ENCODE assay signal across 8 cellular contexts in genomic region chr17:78360371-78361226, GRCh38. TPM values are rescaled to one million over a fixed set of nuclear protein-coding genes. Genes with fewer than 3 reads are reported as not detected.
DNase-seq lines count a peak whose midpoint lies in the region; ATAC-seq and TF ChIP-seq lines count a peak whose summit lies in the region.

No MANE protein-coding gene starts in this region.

- no peak overlapping the region for H3K27ac ChIP-seq in Karpas-422 (ENCODE audit: low read length)
- H3K27ac ChIP-seq in fibroblast of lung (ENCODE audit: insufficient read depth, low read length), result peak overlapping the region; percentile 93
- peak overlapping the region; percentile 99 for H3K27ac ChIP-seq in naive thymus-derived CD4-positive, alpha-beta T cell (ENCODE audit: low read depth, low read length)

- H3K9me3 ChIP-seq in Karpas-422 (ENCODE audit: low read length) (no peaks in the 10 kb centered on the region), fibroblast of lung (ENCODE audit: control insufficient read depth, insufficient read depth, low read depth, low read length) (no peaks in the 10 kb centered on the region)
- H3K9me3 ChIP-seq in naive thymus-derived CD4-positive, alpha-beta T cell (ENCODE audit: control insufficient read depth in 2 of 3, low read length in 3 of 3), result no peaks in the 10 kb centered on the region

- peak; percentile 97 for TF ChIP-seq CTCF in BJ (IDR thresholded peaks at IDR 0.05; ENCODE audit: insufficient read depth, low read depth, low read length)
- peak; percentile 84 to 91 for TF ChIP-seq CTCF in fibroblast of lung (conservative IDR thresholded peaks at IDR 0.05 in 1 of 2, IDR thresholded peaks at IDR 0.05 in 1 of 2; ENCODE audit: low read depth in 1 of 2, low read length in 2 of 2)

- H4K20me1 ChIP-seq in Karpas-422 (ENCODE audit: insufficient read depth, low read depth, low read length), result peaks cover 17% of the 10 kb centered on the region; the same call in 1 of the 2 replicates
- no peaks in the 10 kb centered on the region for H4K20me1 ChIP-seq in fibroblast of lung (ENCODE audit: control insufficient read depth, extremely low read depth, insufficient read depth, low read length)

- H3K36me3 Mint-ChIP-seq in naive thymus-derived CD4-positive, alpha-beta T cell, result peaks cover 0 to 30% (median 12%) of the 10 kb centered on the region in 5 donors
- H3K36me3 Mint-ChIP-seq in stimulated activated effector memory CD8-positive, alpha-beta T cell treated with anti-CD3 and anti-CD28 coated beads, Interleukin-12 subunit alpha, Interleukin-12 subunit beta, amount 100 ng/mL, for 72 hours, result peaks cover 44% of the 10 kb centered on the region

- peaks cover 0 to 2% (median 0%) of the 10 kb centered on the region in 5 donors for H3K27me3 Mint-ChIP-seq in naive thymus-derived CD4-positive, alpha-beta T cell

- DNase-seq in BJ (ENCODE audit: low read depth), result no peak
- peak; percentile 94 for DNase-seq in Karpas-422
- DNase-seq in RKO (ENCODE audit: low spot score), result peak; percentile 83
- peak; percentile 84 to 90 for DNase-seq in activated T-helper 1 cell treated with anti-CD3 and anti-CD28 coated beads, Interleukin-2, amount 50 U/mL, for 16 hours (ENCODE audit: low read depth in 1 of 2, low spot score in 1 of 2)
- DNase-seq in fibroblast of lung (ENCODE audit: low read depth in 2 of 2), result peak; percentile 72 to 84
- peak; percentile 73 to 98 (median 83) for DNase-seq in naive thymus-derived CD4-positive, alpha-beta T cell
- peak; percentile 99 for DNase-seq in stimulated activated effector memory CD8-positive, alpha-beta T cell treated with anti-CD3 and anti-CD28 coated beads, Interleukin-12 subunit alpha, Interleukin-12 subunit beta, amount 100 ng/mL, for 72 hours (ENCODE audit: low spot score in 2 of 2)

- H3K27ac Mint-ChIP-seq in naive thymus-derived CD4-positive, alpha-beta T cell, result peak overlapping the region; percentile 54 to 97 (median 93)
- peak overlapping the region; percentile 67 for H3K27ac Mint-ChIP-seq in stimulated activated effector memory CD8-positive, alpha-beta T cell treated with anti-CD3 and anti-CD28 coated beads, Interleukin-12 subunit alpha, Interleukin-12 subunit beta, amount 100 ng/mL, for 72 hours

- H3K4me3 ChIP-seq in BJ (ENCODE audit: low read depth, low read length), result peak overlapping the region; percentile 71
- H3K4me3 ChIP-seq in Karpas-422 (ENCODE audit: low read length), result peak overlapping the region; percentile 25; the same call in 1 of the 2 replicates
- H3K4me3 ChIP-seq in fibroblast of lung (replicated peaks in 1 of 4; ENCODE audit: control extremely low read depth in 1 of 4, insufficient read depth in 1 of 4, low read depth in 3 of 4, low read length in 4 of 4), result peak overlapping the region; percentile 46 to 68 (median 58)
- H3K4me3 ChIP-seq in naive thymus-derived CD4-positive, alpha-beta T cell (ENCODE audit: low read length), result peak overlapping the region; percentile 47

- intact Hi-C loops in naive thymus-derived CD4-positive, alpha-beta T cell (cut with micrococcal nuclease), result loop anchor here (1.0 to 5.0 kb wide), 11 partner anchors 17 to 108 kb away; partner anchors contain the start of gene PGS1 (in 2 of the 2)

- H2AFZ ChIP-seq in Karpas-422 (ENCODE audit: low read length) (no peak overlapping the region), fibroblast of lung (ENCODE audit: low read length) (peak overlapping the region; percentile 10)

- H3K36me3 ChIP-seq in BJ (ENCODE audit: control insufficient read depth, insufficient read depth, low read length) (peaks cover 21% of the 10 kb centered on the region), Karpas-422 (ENCODE audit: insufficient read depth, low read length) (no peaks in the 10 kb centered on the region), fibroblast of lung (ENCODE audit: control insufficient read depth, insufficient read depth, low read length) (peaks cover 16% of the 10 kb centered on the region)
- H3K36me3 ChIP-seq in naive thymus-derived CD4-positive, alpha-beta T cell (ENCODE audit: control insufficient read depth in 2 of 3, insufficient read depth in 3 of 3, low read length in 3 of 3), result peaks cover 0 to 28% (median 20%) of the 10 kb centered on the region in 3 experiments

- H3K4me2 ChIP-seq in Karpas-422 (ENCODE audit: low read depth, low read length, poor library complexity, severe bottlenecking) (peak overlapping the region; percentile 42), fibroblast of lung (ENCODE audit: extremely low read depth, insufficient read depth, low read length) (peak overlapping the region; percentile 83)

- H3K4me1 ChIP-seq in Karpas-422 (ENCODE audit: low read length) (peaks cover 23% of the 10 kb centered on the region), fibroblast of lung (ENCODE audit: control insufficient read depth, extremely low read depth, insufficient read depth, low read length) (peaks cover 12% of the 10 kb centered on the region)
- H3K4me1 ChIP-seq in naive thymus-derived CD4-positive, alpha-beta T cell (ENCODE audit: control insufficient read depth in 2 of 2, insufficient read depth in 2 of 2, low read length in 2 of 2), result peaks cover 25 to 28% of the 10 kb centered on the region in 2 donors

- H3K79me2 ChIP-seq in Karpas-422 (ENCODE audit: low read length) (no peaks in the 10 kb centered on the region), fibroblast of lung (ENCODE audit: control insufficient read depth, insufficient read depth, low read length) (peaks cover 40% of the 10 kb centered on the region)

- no peaks in the 10 kb centered on the region for H3K9me3 Mint-ChIP-seq in naive thymus-derived CD4-positive, alpha-beta T cell
- H3K9me3 Mint-ChIP-seq in stimulated activated effector memory CD8-positive, alpha-beta T cell treated with anti-CD3 and anti-CD28 coated beads, Interleukin-12 subunit alpha, Interleukin-12 subunit beta, amount 100 ng/mL, for 72 hours, result no peaks in the 10 kb centered on the region

- POLR2A ChIA-PET in BJ (lab: Charles Lee), result interaction anchor here (1.1 kb wide), 1 partner anchor 35 kb away, joined by 5 read pairs; no protein-coding TSS in a partner anchor
- POLR2A ChIA-PET in naive thymus-derived CD4-positive, alpha-beta T cell (lab: Charles Lee), result interaction anchor here (0.8 to 1.5 kb wide), 5 partner anchors 9 to 109 kb away, joined by 3 to 4 read pairs (median 3); no protein-coding TSS in a partner anchor

- H3K9ac ChIP-seq in Karpas-422 (ENCODE audit: low read length), result no peak overlapping the region
- peak overlapping the region; percentile 93 for H3K9ac ChIP-seq in fibroblast of lung (ENCODE audit: insufficient read depth, low read length)

- no peaks in the 10 kb centered on the region for H3K9me2 ChIP-seq in Karpas-422 (replicated peaks; ENCODE audit: insufficient read depth, low read length)

- H3K27me3 ChIP-seq in BJ (ENCODE audit: control insufficient read depth, insufficient read depth, low read length) (no peaks in the 10 kb centered on the region), Karpas-422 (ENCODE audit: low read length) (peaks cover 3% of the 10 kb centered on the region; the same call in 1 of the 2 replicates), fibroblast of lung (ENCODE audit: control insufficient read depth, insufficient read depth, low read length) (no peaks in the 10 kb centered on the region)
- no peaks in the 10 kb centered on the region for H3K27me3 ChIP-seq in naive thymus-derived CD4-positive, alpha-beta T cell (ENCODE audit: control insufficient read depth in 2 of 2, insufficient read depth in 2 of 2, low read length in 2 of 2)

- peak overlapping the region; percentile 83 to 93 (median 88) for H3K4me3 Mint-ChIP-seq in naive thymus-derived CD4-positive, alpha-beta T cell
- peak overlapping the region; percentile 79 for H3K4me3 Mint-ChIP-seq in stimulated activated effector memory CD8-positive, alpha-beta T cell treated with anti-CD3 and anti-CD28 coated beads, Interleukin-12 subunit alpha, Interleukin-12 subunit beta, amount 100 ng/mL, for 72 hours

- peaks cover 13 to 46% (median 27%) of the 10 kb centered on the region in 7 donors for H3K4me1 Mint-ChIP-seq in naive thymus-derived CD4-positive, alpha-beta T cell
- peaks cover 56% of the 10 kb centered on the region for H3K4me1 Mint-ChIP-seq in stimulated activated effector memory CD8-positive, alpha-beta T cell treated with anti-CD3 and anti-CD28 coated beads, Interleukin-12 subunit alpha, Interleukin-12 subunit beta, amount 100 ng/mL, for 72 hours

- peak; percentile 24 for ATAC-seq in GM21381 (IDR thresholded peaks at IDR 0.05; ENCODE audit: unreplicated experiment)
- ATAC-seq in naive thymus-derived CD4-positive, alpha-beta T cell, result peak; percentile 42
- peak; percentile 59 for ATAC-seq in stimulated activated effector memory CD8-positive, alpha-beta T cell treated with anti-CD3 and anti-CD28 coated beads, Interleukin-12 subunit alpha, Interleukin-12 subunit beta, amount 100 ng/mL, for 72 hours

- CTCF ChIA-PET in BJ (lab: Yijun Ruan, JAX), result interaction anchor here (0.6 to 14.0 kb wide), 29 partner anchors 9 to 348 kb away, joined by 3 to 273 read pairs (median 4); partner anchors contain the start of gene PGS1
- CTCF ChIA-PET in naive thymus-derived CD4-positive, alpha-beta T cell (lab: Charles Lee), result interaction anchor here (0.6 to 2.7 kb wide), 16 partner anchors 17 to 374 kb away, joined by 3 to 10 read pairs (median 4); no protein-coding TSS in a partner anchor

RNA-seq across cellular contexts. Expression of gene SOCS3, which starts 0.7 kb away (rescaled TPM):
- 18.9 and 26.4 TPM in 2 replicates for polyA plus RNA-seq in BJ (2011; rRNA removed)
- polyA minus RNA-seq in BJ (2011; rRNA and poly(A)+ RNA removed), result 27.6 and 39.0 TPM in 2 replicates
- total RNA-seq in Karpas-422 (2014; rRNA removed; shearing (Covaris generic); ENCODE audit: low replicate concordance), result not detected in 2 replicates
- total RNA-seq in fibroblast of lung, result 163 and 185 TPM in 2 replicates
- 52.6 and 87.8 TPM in 2 replicates for polyA plus RNA-seq in fibroblast of lung
- polyA plus RNA-seq in fibroblast of lung (2012), result 59.6 and 94.1 TPM in 2 replicates
- 48.9 and 50.2 TPM in 2 replicates for polyA minus RNA-seq in fibroblast of lung (ENCODE audit: low replicate concordance)
- total RNA-seq in naive thymus-derived CD4-positive, alpha-beta T cell, result 100 to 1,000 TPM in 3 of 5 experiments, 1 to 10 TPM in 2; 8.1 to 281 (median 110) TPM
- 100 to 1,000 TPM in 1 of 2 donors, 10 to 100 TPM in 1; 58.4 to 206 TPM for polyA plus RNA-seq in naive thymus-derived CD4-positive, alpha-beta T cell

RNA-seq across cellular contexts. Expression of gene PGS1, which starts 17.9 kb away (rescaled TPM):
- polyA plus RNA-seq in BJ (2011; rRNA removed) (26.7 and 37.7 TPM in 2 replicates), fibroblast of lung (21.7 and 22.4 TPM in 2 replicates)
- polyA minus RNA-seq in BJ (2011; rRNA and poly(A)+ RNA removed), result 30.8 and 33.3 TPM in 2 replicates
- 15.9 and 33.3 TPM in 2 replicates for total RNA-seq in Karpas-422 (2014; rRNA removed; shearing (Covaris generic); ENCODE audit: low replicate concordance)
- total RNA-seq in fibroblast of lung, result 29.8 and 34.5 TPM in 2 replicates
- polyA plus RNA-seq in fibroblast of lung (2012), result 16.6 and 21.3 TPM in 2 replicates
- polyA minus RNA-seq in fibroblast of lung (ENCODE audit: low replicate concordance), result 27.9 and 37.7 TPM in 2 replicates
- 10 to 100 TPM; 66.6 to 84.3 (median 82.0) TPM for total RNA-seq in naive thymus-derived CD4-positive, alpha-beta T cell
- 10 to 100 TPM; 36.1 to 52.3 TPM for polyA plus RNA-seq in naive thymus-derived CD4-positive, alpha-beta T cell
